ENCODE assay signal across 8 cellular contexts in genomic region chrX:111100191-111100590, GRCh38. TPM values are rescaled to one million over a fixed set of nuclear protein-coding genes. Genes with fewer than 3 reads are reported as not detected.
DNase-seq lines count a peak whose midpoint lies in the region; ATAC-seq and TF ChIP-seq lines count a peak whose summit lies in the region.

No MANE protein-coding gene starts in this region.

- H3K9me3 ChIP-seq in CD4-positive, alpha-beta T cell (ENCODE audit: control insufficient read depth, low read length), result no peaks in the 10 kb centered on the region
- no peaks in the 10 kb centered on the region for H3K9me3 ChIP-seq in gastrocnemius medialis

- H3K4me1 ChIP-seq in gastrocnemius medialis, result no peaks in the 10 kb centered on the region

- no peak overlapping the region for H3K4me3 ChIP-seq in astrocyte of the cerebellum (ENCODE audit: low read depth, low read length)
- no peak overlapping the region for H3K4me3 ChIP-seq in gastrocnemius medialis

- no peak overlapping the region for H3K4me3 Mint-ChIP-seq in CD4-positive, alpha-beta T cell

- no peak for TF ChIP-seq POLR2A in gastrocnemius medialis (IDR thresholded peaks at IDR 0.05)

- POLR2A ChIA-PET in CD4-positive, alpha-beta T cell (lab: Charles Lee), result no interaction called here

- H3K27me3 Mint-ChIP-seq in CD4-positive, alpha-beta T cell, result peaks cover 8% of the 10 kb centered on the region

- H3K36me3 Mint-ChIP-seq in CD4-positive, alpha-beta T cell (ENCODE audit: low read depth), result no peaks in the 10 kb centered on the region

- DNase-seq in CD4-positive, alpha-beta T cell, result no peak
- DNase-seq in NCI-H345 (lab: John Stamatoyannopoulos, UW) (peak; percentile 42), astrocyte of the cerebellum (ENCODE audit: low read depth) (peak; percentile 13), kidney tubule cell (ENCODE audit: low spot score) (peak; percentile 47), NCI-H226 (no peak), gastrocnemius medialis (no peak)

- H3K27me3 ChIP-seq in CD4-positive, alpha-beta T cell (ENCODE audit: control insufficient read depth, insufficient read depth, low read length), result no peaks in the 10 kb centered on the region
- H3K27me3 ChIP-seq in gastrocnemius medialis, result peaks cover 0 to 11% (median 0%) of the 10 kb centered on the region in 3 donors

- ATAC-seq in CD4-positive, alpha-beta T cell (ENCODE audit: poor library complexity), result no peak
- ATAC-seq in GM18499 (IDR thresholded peaks at IDR 0.05; ENCODE audit: insufficient read depth, unreplicated experiment) (peak; percentile 61), HG02981 (IDR thresholded peaks at IDR 0.05; ENCODE audit: unreplicated experiment) (peak; percentile 57), gastrocnemius medialis (no peak)

- TF ChIP-seq CTCF in CD4-positive, alpha-beta T cell (IDR thresholded peaks at IDR 0.05), result peak; percentile 24
- TF ChIP-seq CTCF in astrocyte of the cerebellum (IDR thresholded peaks at IDR 0.05; ENCODE audit: low read depth, low read length, missing control alignments), result peak; percentile 46
- no peak for TF ChIP-seq CTCF in gastrocnemius medialis (IDR thresholded peaks at IDR 0.05 in 4 of 5, conservative IDR thresholded peaks at IDR 0.05 in 1 of 5)

- H3K27ac Mint-ChIP-seq in CD4-positive, alpha-beta T cell, result peak overlapping the region; percentile 76

- no peaks in the 10 kb centered on the region for H3K36me3 ChIP-seq in gastrocnemius medialis

- no peak overlapping the region for H3K27ac ChIP-seq in CD4-positive, alpha-beta T cell (ENCODE audit: low read depth, low read length)
- H3K27ac ChIP-seq in gastrocnemius medialis, result no peak overlapping the region

- in situ Hi-C loops in astrocyte of the cerebellum (cut with HindIII; ENCODE audit: low sequenced_read_pairs) (no loop called here), gastrocnemius medialis (cut with MboI; ENCODE audit: low sequenced_read_pairs in 4 of 4) (no loop called here)

- CTCF ChIA-PET in CD4-positive, alpha-beta T cell (lab: Charles Lee), result interaction anchor here (0.5 to 1.2 kb wide), 9 partner anchors 11 to 253 kb away, joined by 3 to 4 read pairs (median 3); no protein-coding TSS in a partner anchor

- intact Hi-C loops in CD4-positive, alpha-beta T cell (cut with DNase I, micrococcal nuclease), result loop anchor here (1.0 to 5.0 kb wide), 2 partner anchors 108 kb away; no protein-coding TSS in a partner anchor
- intact Hi-C loops in gastrocnemius medialis (cut with DNase I; ENCODE audit: low total_unique reads), result no loop called here

- H3K4me1 Mint-ChIP-seq in CD4-positive, alpha-beta T cell (ENCODE audit: low read depth), result peaks cover 30% of the 10 kb centered on the region

- no peaks in the 10 kb centered on the region for H3K9me3 Mint-ChIP-seq in CD4-positive, alpha-beta T cell

RNA-seq across cellular contexts. Expression of gene PAK3, which starts 4.2 kb away (rescaled TPM):
- 1 to 10 TPM; 1.5 to 1.9 TPM for total RNA-seq in CD4-positive, alpha-beta T cell
- under 1 TPM in 3 of 4 donors, not detected in 1; 0.10 to 0.29 (median 0.26) TPM for total RNA-seq in gastrocnemius medialis

Comparison
In these comparisons a context has a peak if more than half of its experiments do, and no peak if none do; other contexts are left out.
1. ATAC-seq: peak in GM18499 (single experiment) and HG02981 (single experiment); none in CD4-positive, alpha-beta T cell (single experiment) and gastrocnemius medialis (0 of 2).
2. DNase-seq: peak in NCI-H345 (single experiment), astrocyte of the cerebellum (single experiment) and kidney tubule cell (single experiment); none in CD4-positive, alpha-beta T cell (0 of 10), NCI-H226 (single experiment) and gastrocnemius medialis (0 of 2).
3. CTCF ChIP-seq: peak in CD4-positive, alpha-beta T cell (single experiment) and astrocyte of the cerebellum (single experiment); none in gastrocnemius medialis (0 of 5).